ENCODE assay signal across 14 cellular contexts in the genomic region with DNA sequence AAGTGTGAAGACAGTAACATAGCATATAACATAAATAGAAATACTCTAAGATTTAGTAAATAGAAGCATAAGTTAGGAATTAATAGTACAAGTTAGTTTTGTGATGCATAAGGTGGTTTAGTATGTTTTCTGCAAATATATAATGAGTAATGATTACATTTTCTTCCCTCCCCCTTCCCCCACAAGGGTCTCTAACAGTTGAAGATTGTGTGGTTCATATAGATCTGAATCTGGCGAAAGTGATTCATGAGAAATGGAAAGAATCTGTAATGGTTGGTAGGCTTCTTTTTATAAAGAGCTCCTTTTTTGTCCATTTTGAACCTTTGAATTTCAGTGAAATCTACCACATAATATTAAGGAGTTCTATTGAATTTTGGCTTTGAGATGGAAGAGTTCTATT.
"Had no signal": no experiment of that assay in that cellular context is flagged by ENCODE, and none has a peak within 500 bp of the region (broad histone marks: within the 10 kb centered on the region; RNA-seq: fewer than 3 reads in every experiment).

No MANE protein-coding gene starts in this region.

- H3K4me1 Mint-ChIP-seq: brain had no signal

- H3K4me3 Mint-ChIP-seq: brain, WTC11 had no signal

- H3K9me3 Mint-ChIP-seq: brain, WTC11 had no signal

- DNase-seq: activated CD4-positive, alpha-beta T cell treated with anti-CD3 and anti-CD28 coated beads, Interleukin-2, amount 50 U/mL, for 4 hours; activated CD8-positive, alpha-beta memory T cell treated with anti-CD3 and anti-CD28 coated beads, Interleukin-2, amount 50 U/mL, for 48 hours; activated gamma-delta T cell treated with Interleukin-2 at 50 U/mL for 16 hours; amygdala; cerebellar nuclear complex; dermis blood vessel endothelial cell; kidney; left ventricle myocardium inferior; mesenchymal stem cell; SK-N-SH; stimulated activated CD4-positive, alpha-beta T cell treated with anti-CD3 and anti-CD28 coated beads, Interleukin-12 subunit alpha, Interleukin-12 subunit beta, amount 100 ng/mL, for 4 hours; stimulated activated naive CD4-positive, alpha-beta T cell treated with Interleukin-2 at 50 U/mL for 16 hours had no signal

- FAIRE-seq: kidney had no signal

- H3K27me3 Mint-ChIP-seq: brain had no signal

- H3K27ac Mint-ChIP-seq: WTC11 had no signal

- ATAC-seq: WTC11 had no signal
